In genomic region chr1:60277269-60277668, GRCh38 we compare ENCODE assay signal across 13 cellular contexts.
"Had no signal": no experiment of that assay in that cellular context is flagged by ENCODE, and none has a peak within 500 bp of the region (broad histone marks: within the 10 kb centered on the region; RNA-seq: fewer than 3 reads in every experiment).

No MANE protein-coding gene starts in this region.

- H3K27me3 ChIP-seq: brain microvascular endothelial cell, stomach had no signal

- H3K4me3 Mint-ChIP-seq: endodermal cell, naive B cell had no signal

- H3K4me1 Mint-ChIP-seq: naive B cell had no signal

- H3K9me3 ChIP-seq: stomach, thoracic aorta had no signal

- H3K36me3 ChIP-seq: brain microvascular endothelial cell, stomach, thoracic aorta had no signal

- H3K79me2 ChIP-seq: parathyroid adenoma had no signal

- H3K4me3 ChIP-seq: lung, stomach, thoracic aorta had no signal

- H3K27ac Mint-ChIP-seq: activated naive CD4-positive, alpha-beta T cell treated with anti-CD3 and anti-CD28 coated beads, Interleukin-2, amount 50 U/mL, for 72 hours; endodermal cell; naive B cell had no signal

- H3K27ac ChIP-seq: brain microvascular endothelial cell, parathyroid adenoma, stomach, thoracic aorta had no signal

- H3K4me1 ChIP-seq: parathyroid adenoma had no signal

- H3K9me3 Mint-ChIP-seq: activated naive CD4-positive, alpha-beta T cell treated with anti-CD3 and anti-CD28 coated beads, Interleukin-2, amount 50 U/mL, for 72 hours; endodermal cell; naive B cell had no signal

- DNase-seq: amniotic stem cell, brain microvascular endothelial cell, endodermal cell, left cardiac atrium, midbrain, naive B cell, retina, stomach had no signal

- H3K27me3 Mint-ChIP-seq: naive B cell had no signal

- ATAC-seq: activated CD4-positive, CD25-positive, alpha-beta regulatory T cell treated with anti-CD3 and anti-CD28 coated beads, Interleukin-2, amount 50 U/mL, for 24 hours; activated naive CD4-positive, alpha-beta T cell treated with anti-CD3 and anti-CD28 coated beads, Interleukin-2, amount 50 U/mL, for 72 hours; left cardiac atrium had no signal

- H3K9ac ChIP-seq: parathyroid adenoma had no signal

- H3K36me3 Mint-ChIP-seq: activated naive CD4-positive, alpha-beta T cell treated with anti-CD3 and anti-CD28 coated beads, Interleukin-2, amount 50 U/mL, for 72 hours; naive B cell had no signal
